9 cellular contexts compared by ENCODE assay signal in the genomic region with DNA sequence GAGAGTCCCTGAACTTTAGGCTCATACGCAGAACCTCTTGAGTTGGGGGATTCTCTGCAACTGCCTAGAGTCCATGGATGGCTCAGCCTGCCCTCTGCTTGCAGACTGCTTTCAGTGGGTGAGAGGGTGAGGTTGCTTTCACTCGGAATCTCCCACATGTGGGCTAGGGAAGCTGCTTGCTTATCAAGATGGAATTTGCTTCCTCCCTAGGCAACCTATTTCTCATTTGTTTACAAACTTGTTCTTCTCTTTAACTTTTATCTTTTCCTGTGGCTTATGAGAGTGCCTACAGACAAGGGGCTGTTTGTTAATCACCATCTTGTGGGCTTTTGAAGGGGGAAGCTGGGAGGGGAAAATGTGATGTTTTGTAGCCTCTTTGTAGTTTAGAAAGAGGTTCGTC. TPM values are rescaled to one million over a fixed set of nuclear protein-coding genes. Genes with fewer than 3 reads are reported as not detected.
DNase-seq lines count a peak whose midpoint lies in the region; ATAC-seq, FAIRE-seq and TF ChIP-seq lines count a peak whose summit lies in the region.
"Had no signal": no experiment of that assay in that cellular context is flagged by ENCODE, and none has a peak within 500 bp of the region (broad histone marks: within the 10 kb centered on the region; RNA-seq: fewer than 3 reads in every experiment).

No MANE protein-coding gene starts in this region.

- no peak overlapping the region for H4K5ac ChIP-seq in H1 (ENCODE audit: insufficient read length, low read depth, low read length)

- FAIRE-seq in H1 (lab: Jason Lieb, UNC) (no peak), small intestine (lab: Jason Lieb, UNC) (no peak)

- peaks cover 5 to 78% of the 10 kb centered on the region in 2 experiments; a peak in 3 of 4 replicates for H3K79me2 ChIP-seq in H1 (ENCODE audit: control insufficient read depth in 1 of 2, insufficient read depth in 2 of 2, low read length in 2 of 2)

- no peak overlapping the region; a peak in 1 of 7 replicates for H3K9ac ChIP-seq in H1 (replicated peaks in 1 of 4; ENCODE audit: extremely low read depth in 1 of 4, low read depth in 3 of 4, low read length in 3 of 4)

- H3K23me2 ChIP-seq in H1 (ENCODE audit: low read depth, low read length): no peaks in the 10 kb centered on the region

- no peak overlapping the region for H3K18ac ChIP-seq in H1 (ENCODE audit: extremely low read depth, low read length)

- peaks cover 6 to 8% of the 10 kb centered on the region in 2 experiments for H4K20me1 ChIP-seq in H1 (replicated peaks in 1 of 2; ENCODE audit: control insufficient read depth in 1 of 2, insufficient read depth in 2 of 2, low read length in 2 of 2)

- H3K79me1 ChIP-seq in H1 (ENCODE audit: low read depth, low read length): peaks cover 5% of the 10 kb centered on the region; the same call in 1 of the 2 replicates

- TF ChIP-seq RAD21 in H1 (IDR thresholded peaks at IDR 0.05 in 1 of 2, conservative IDR thresholded peaks at IDR 0.05 in 1 of 2; ENCODE audit: low read depth in 2 of 2, low read length in 2 of 2): no peak

- H3K9me3 ChIP-seq in H1 (ENCODE audit: insufficient read depth in 2 of 2, low read depth in 1 of 2, low read length in 1 of 2): no peaks in the 10 kb centered on the region
- no peaks in the 10 kb centered on the region for H3K9me3 ChIP-seq in psoas muscle
- no peaks in the 10 kb centered on the region for H3K9me3 ChIP-seq in small intestine (ENCODE audit: control insufficient read depth, low read depth)

- H3K36me3 ChIP-seq in H1 (ENCODE audit: control insufficient read depth in 2 of 4, insufficient read depth in 4 of 4, low read length in 3 of 4) (peaks cover 0 to 18% (median 0%) of the 10 kb centered on the region in 4 experiments; a peak in 3 of 8 replicates), psoas muscle (ENCODE audit: insufficient read depth in 1 of 2, low read depth in 1 of 2) (no peaks in the 10 kb centered on the region), small intestine (ENCODE audit: control insufficient read depth in 2 of 2, insufficient read depth in 2 of 2, low read length in 2 of 2) (peaks cover 0 to 1% of the 10 kb centered on the region in 2 donors)

- no peak overlapping the region for H3K14ac ChIP-seq in H1 (ENCODE audit: insufficient read length)

- H3K27ac ChIP-seq in H1 (ENCODE audit: low read depth, low read length) (no peak overlapping the region), psoas muscle (peak overlapping the region; percentile 17), small intestine (ENCODE audit: low read depth in 1 of 2, low read length in 1 of 2) (no peak overlapping the region)

- H4K8ac ChIP-seq in H1 (ENCODE audit: extremely low read depth, insufficient read depth, low read length): no peak overlapping the region

- CTCF ChIA-PET in H1 (lab: Charles Lee; ENCODE audit: partially characterized antibody): interaction anchor here (1.1 to 2.2 kb wide), 2 partner anchors 32 to 150 kb away, joined by 4 to 5 read pairs; no protein-coding TSS in a partner anchor

- intact Hi-C loops in psoas muscle (cut with DNase I): no loop called here

- no peak overlapping the region for H3K56ac ChIP-seq in H1 (replicated peaks; ENCODE audit: insufficient read length, low read depth, low read length)

- no peak overlapping the region for H2AK5ac ChIP-seq in H1 (ENCODE audit: low read depth, low read length)

- WGBS in H1 (ENCODE audit: extremely low coverage in 1 of 2, insufficient coverage in 1 of 2, insufficient read length in 1 of 2, insufficient replicate concordance in 2 of 2, low coverage in 1 of 2, low lambda C conversion rate in 2 of 2, missing lambda C conversion rate in 1 of 2), 2 experiments: 75% methylated on average over 3 of the region's 3 CpGs; no CpG with 5 or more reads in 1 of the 2 experiments
- WGBS in psoas muscle, 3 donors: 61 to 68% (median 65%) methylated on average over 3 of the region's 3 CpGs
- WGBS in small intestine, 3 donors: 13 to 35% (median 30%) methylated on average over 3 of the region's 3 CpGs

- H2BK15ac ChIP-seq in H1 (ENCODE audit: low read length): no peak overlapping the region

- no peak overlapping the region for H2AFZ ChIP-seq in H1 (ENCODE audit: low read length)

- no peak overlapping the region for H3K4me3 ChIP-seq in H1 (ENCODE audit: extremely low read depth in 1 of 4, insufficient read depth in 2 of 4, low read depth in 3 of 4, low read length in 4 of 4)
- no peak overlapping the region for H3K4me3 ChIP-seq in psoas muscle
- H3K4me3 ChIP-seq in small intestine (ENCODE audit: low read depth in 1 of 2, low read length in 2 of 2): no peak overlapping the region

- H3K27me3 ChIP-seq in H1 (replicated peaks in 1 of 4; ENCODE audit: control insufficient read depth in 3 of 4, extremely low read depth in 1 of 4, insufficient read depth in 3 of 4, low read length in 3 of 4): no peaks in the 10 kb centered on the region
- no peaks in the 10 kb centered on the region for H3K27me3 ChIP-seq in psoas muscle (ENCODE audit: insufficient read depth in 3 of 3, low read length in 2 of 3)
- no peaks in the 10 kb centered on the region for H3K27me3 ChIP-seq in small intestine (ENCODE audit: control insufficient read depth in 2 of 2, insufficient read depth in 2 of 2, low read length in 2 of 2)

- H2BK120ac ChIP-seq in H1 (replicated peaks; ENCODE audit: low read depth, low read length): no peak overlapping the region

- H2BK20ac ChIP-seq in H1 (ENCODE audit: low read length): no peak overlapping the region

- peak overlapping the region; percentile 1 to 24; a peak in 1 of 4 replicates for H3K4me2 ChIP-seq in H1 (ENCODE audit: insufficient read depth in 1 of 2, low read depth in 2 of 2, low read length in 2 of 2)

- DNase-seq in GM04504 (ENCODE audit: low read depth) (peak; percentile 73), T-helper 9 cell (peak; percentile 16), H1 (ENCODE audit: low read depth in 1 of 2, low spot score in 2 of 2) (no peak), psoas muscle (no peak), DMS 273 (lab: John Stamatoyannopoulos, UW; ENCODE audit: unreplicated experiment) (no peak), small intestine (no peak)

- H3K23ac ChIP-seq in H1 (ENCODE audit: insufficient read length): no peak overlapping the region

- H3K4me1 ChIP-seq in H1 (replicated peaks in 1 of 4; ENCODE audit: control insufficient read depth in 3 of 4, insufficient read depth in 4 of 4, low read length in 3 of 4): peaks cover 5 to 11% (median 9%) of the 10 kb centered on the region in 4 experiments
- peaks cover 81% of the 10 kb centered on the region for H3K4me1 ChIP-seq in psoas muscle
- H3K4me1 ChIP-seq in small intestine (ENCODE audit: control insufficient read depth in 2 of 2, insufficient read depth in 1 of 2, low read depth in 1 of 2, low read length in 1 of 2): peaks cover 0 to 3% of the 10 kb centered on the region in 2 donors

- no peak for TF ChIP-seq EP300 in H1 (IDR thresholded peaks at IDR 0.05; ENCODE audit: borderline replicate concordance in 1 of 2, low read depth in 2 of 2, low read length in 2 of 2)

- H2BK12ac ChIP-seq in H1 (ENCODE audit: low read depth, low read length): 0 out of 2 replicates have a peak overlapping the region, but pooled peaks have one; percentile 51

- no peak for ATAC-seq in psoas muscle
- ATAC-seq in GM21825 (IDR thresholded peaks at IDR 0.05; ENCODE audit: unreplicated experiment): no peak
- ATAC-seq in GM21619 (IDR thresholded peaks at IDR 0.05; ENCODE audit: unreplicated experiment): no peak
- ATAC-seq: HCT116 had no signal

- H2BK5ac ChIP-seq in H1 (ENCODE audit: low read depth, low read length): no peak overlapping the region

- TF ChIP-seq POLR2A in H1 (IDR thresholded peaks at IDR 0.05; ENCODE audit: control extremely low read depth in 1 of 2, low read depth in 2 of 2, low read length in 2 of 2): no peak

- TF ChIP-seq CTCF in H1 (IDR thresholded peaks at IDR 0.05; ENCODE audit: control extremely low read depth in 1 of 3, insufficient read depth in 1 of 3, low read depth in 1 of 3, low read length in 3 of 3): no peak
- TF ChIP-seq CTCF in psoas muscle (IDR thresholded peaks at IDR 0.05): no peak

- H3K4ac ChIP-seq in H1 (replicated peaks; ENCODE audit: insufficient read length, low read depth, low read length): no peak overlapping the region

- POLR2A ChIA-PET in H1 (lab: Charles Lee; ENCODE audit: partially characterized antibody): interaction anchor here (1.2 to 6.1 kb wide), 3 partner anchors 8 to 113 kb away, joined by 3 to 36 read pairs (median 5); partner anchors contain the start of gene TLE4

- peak overlapping the region; percentile 11 for H4K91ac ChIP-seq in H1 (replicated peaks; ENCODE audit: insufficient read length, low read length)

TF ChIP-seq in H1, 55 proteins besides CTCF, POLR2A, EP300 and RAD21 (continues in another document):
- TF ChIP-seq KDM5A (IDR thresholded peaks at IDR 0.05; ENCODE audit: low read length): no peak
- no peak for TF ChIP-seq HDAC2 (IDR thresholded peaks at IDR 0.05; ENCODE audit: borderline replicate concordance in 1 of 2, low read depth in 2 of 2, low read length in 2 of 2)
- TF ChIP-seq TAF1 (IDR thresholded peaks at IDR 0.05; ENCODE audit: low read depth, low read length): no peak
- no peak for TF ChIP-seq BACH1 (IDR thresholded peaks at IDR 0.05; ENCODE audit: low read length)
- no peak for TF ChIP-seq JUN (IDR thresholded peaks at IDR 0.05; ENCODE audit: low read depth, low read length)
- TF ChIP-seq SIX5 (IDR thresholded peaks at IDR 0.05; ENCODE audit: low read depth, low read length): no peak
- no peak for TF ChIP-seq ATF3 (IDR thresholded peaks at IDR 0.05; ENCODE audit: insufficient read depth, low read depth, low read length)

RNA-seq across cellular contexts. Expression of gene TLE4, which starts 10.0 kb away (rescaled TPM):
- 36.9 and 39.2 TPM in 2 replicates for total RNA-seq in H1 (2021; fragmentation: NEBNext Ultra II Directional; extraction: Animal tissue kit (Norgen Biotek cat#: 25700))
- polyA plus RNA-seq in H1 (2011; rRNA removed) (32.4 and 37.2 TPM in 2 replicates), psoas muscle (10 to 100 TPM in 2 of 3 donors, 1 to 10 TPM in 1; 5.1 to 22.3 (median 14.3) TPM), small intestine (1 to 10 TPM; 4.0 to 8.4 (median 8.0) TPM)
- polyA plus RNA-seq in H1 (2011; cell fraction: cytosol; rRNA removed): 32.6 TPM
- polyA plus RNA-seq in H1 (2011; cell fraction: nucleus; rRNA removed): 50.9 TPM
- polyA plus RNA-seq in H1 (2012, experiment 1 of 2): 26.7 to 31.6 TPM (median 27.9 TPM) in 4 replicates
- 7.9 TPM for polyA plus RNA-seq in H1 (2012, experiment 2 of 2)
- polyA plus RNA-seq in H1 (2013, experiment 1 of 2): 22.4 TPM
- polyA plus RNA-seq in H1 (2013, experiment 2 of 2): 23.5 TPM
- 75.3 and 97.5 TPM in 2 replicates for polyA minus RNA-seq in H1 (2011; rRNA and poly(A)+ RNA removed)
- 50.1 TPM for polyA minus RNA-seq in H1 (2011; cell fraction: cytosol; rRNA and poly(A)+ RNA removed)
- 129 TPM for polyA minus RNA-seq in H1 (2011; cell fraction: nucleus; rRNA and poly(A)+ RNA removed)
- total RNA-seq in psoas muscle: 10 to 100 TPM; 17.6 to 51.9 (median 21.9) TPM

Comparison
In these comparisons a context has a peak if more than half of its experiments do, and no peak if none do; other contexts are left out.
1. DNase-seq: peak in GM04504 (single experiment) and T-helper 9 cell (single experiment); none in H1 (0 of 2), psoas muscle (0 of 2), DMS 273 (single experiment) and small intestine (single experiment).